Comparison of ENCODE assay signal across 20 cellular contexts in the genomic region with DNA sequence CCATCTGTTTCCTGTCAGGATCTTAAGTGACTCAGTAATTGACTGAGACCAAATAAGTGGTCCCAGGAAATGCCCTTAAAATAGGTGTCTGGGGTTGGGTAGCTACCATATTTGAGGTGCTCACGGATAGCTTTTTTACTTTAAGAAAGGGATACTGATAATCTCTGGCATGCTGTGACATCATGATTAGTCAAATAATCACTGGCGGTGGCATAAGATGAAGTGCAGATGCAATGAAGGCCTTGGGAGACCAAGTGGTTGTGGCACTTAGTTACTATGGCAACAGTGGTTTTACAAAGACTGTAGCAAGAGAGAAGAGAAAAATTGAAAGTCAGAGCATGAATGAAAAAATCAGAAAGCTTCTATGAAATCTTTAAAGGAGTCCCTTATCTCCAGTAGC.
DNase-seq lines count a peak whose midpoint lies in the region; TF ChIP-seq lines count a peak whose summit lies in the region.
"Had no signal": no experiment of that assay in that cellular context is flagged by ENCODE, and none has a peak within 500 bp of the region (broad histone marks: within the 10 kb centered on the region; RNA-seq: fewer than 3 reads in every experiment).

No MANE protein-coding gene starts in this region.

- H3K9ac ChIP-seq in SK-N-SH, result no peak overlapping the region

- H3K9me2 ChIP-seq in SK-N-SH, result no peaks in the 10 kb centered on the region

- H3F3A ChIP-seq in SK-N-SH (replicated peaks; ENCODE audit: insufficient read depth), result peaks cover 3% of the 10 kb centered on the region

- 10% methylated on average over 2 of the region's 2 CpGs for WGBS in SK-N-SH (ENCODE audit: low lambda C conversion rate)
- 83 to 88% methylated on average over 2 of the region's 2 CpGs for WGBS in tibial nerve, 2 donors

- peak overlapping the region in 1 of 2 experiments; percentile 63; a peak in 2 of 4 replicates for H3K27ac ChIP-seq in SK-N-SH (ENCODE audit: low read depth in 2 of 2, low read length in 1 of 2)
- H3K27ac ChIP-seq in tibial nerve, result no peak overlapping the region
- H3K27ac ChIP-seq: SJCRH30, testis had no signal

- TF ChIP-seq POLR2A in tibial nerve (IDR thresholded peaks at IDR 0.05), result no peak

- no peak overlapping the region; the same call in 1 of the 2 replicates for H2AFZ ChIP-seq in SK-N-SH (ENCODE audit: low read depth)

- peaks cover 0 to 3% of the 10 kb centered on the region in 2 experiments for H3K36me3 ChIP-seq in SK-N-SH (replicated peaks in 1 of 2; ENCODE audit: control insufficient read depth in 1 of 2, insufficient read depth in 2 of 2, low read length in 1 of 2)
- H3K36me3 ChIP-seq in tibial nerve, result no peaks in the 10 kb centered on the region
- H3K36me3 ChIP-seq: BE2C, SJCRH30 had no signal

- H3K4me2 ChIP-seq in SK-N-SH, result no peak overlapping the region

- TF ChIP-seq RAD21 in SK-N-SH (IDR thresholded peaks at IDR 0.05; ENCODE audit: low read length), result no peak

- CTCF ChIA-PET in SK-N-SH (lab: Yijun Ruan, JAX), result no interaction called here

- H3K4me3 ChIP-seq in AG09309 (ENCODE audit: control insufficient read depth, low read depth, low read length) (no peak overlapping the region), SK-N-SH (ENCODE audit: low read depth in 2 of 2, low read length in 1 of 2) (no peak overlapping the region), fibroblast of the aortic adventitia (ENCODE audit: low read depth, low read length) (no peak overlapping the region), tibial nerve (no peak overlapping the region)
- H3K4me3 ChIP-seq: SJCRH30, testis had no signal

- TF ChIP-seq CTCF in AG09309 (IDR thresholded peaks at IDR 0.05; ENCODE audit: control insufficient read depth, insufficient read depth, low read depth, low read length, missing control alignments) (no peak), SK-N-SH (IDR thresholded peaks at IDR 0.05) (no peak), fibroblast of the aortic adventitia (IDR thresholded peaks at IDR 0.05; ENCODE audit: insufficient read depth, low read length) (no peak), tibial nerve (IDR thresholded peaks at IDR 0.05) (no peak)

- no peaks in the 10 kb centered on the region; a peak in 1 of 4 replicates for H3K4me1 ChIP-seq in SK-N-SH (ENCODE audit: control insufficient read depth in 1 of 2, insufficient read depth in 2 of 2, low read depth in 1 of 2, low read length in 1 of 2)
- H3K4me1 ChIP-seq in tibial nerve, result no peaks in the 10 kb centered on the region
- H3K4me1 ChIP-seq: BE2C, SJCRH30, testis had no signal

- H3K79me2 ChIP-seq in SK-N-SH (ENCODE audit: insufficient read depth), result no peaks in the 10 kb centered on the region

- TF ChIP-seq EP300 in SK-N-SH (IDR thresholded peaks at IDR 0.05; ENCODE audit: borderline replicate concordance in 1 of 2, low read depth in 1 of 2, low read length in 1 of 2), result peak; percentile 58 to 91
- TF ChIP-seq EP300 in tibial nerve (IDR thresholded peaks at IDR 0.05), result no peak

- DNase-seq in AG09309 (ENCODE audit: low read depth) (peak; percentile 39), GM04504 (ENCODE audit: low read depth) (peak; percentile 16), SK-N-SH (no peak), fibroblast of the aortic adventitia (ENCODE audit: low read depth) (peak; percentile 67), cortex of kidney (lab: John Stamatoyannopoulos, UW) (no peak), tibial nerve (ENCODE audit: low spot score in 2 of 2) (no peak), SW480 (ENCODE audit: low spot score) (no peak)
- no peak for DNase-seq in activated effector memory CD4-positive, alpha-beta T cell treated with Interleukin-2 at 50 U/mL for 16 hours
- DNase-seq: activated effector memory CD4-positive, alpha-beta T cell treated with anti-CD3 and anti-CD28 coated beads, Interleukin-2, amount 50 U/mL, for 16 hours; BE2C; hippocampal formation; kidney; MM.1S; NCI-H1930; NCI-H510A treated with DMSO at 0.1 percent for 48 hours; nephron progenitor cell; PC-3; SJCRH30; small intestine; testis had no signal

- no peaks in the 10 kb centered on the region for H4K20me1 ChIP-seq in SK-N-SH (ENCODE audit: insufficient read depth)

- POLR2A ChIA-PET in SK-N-SH (lab: Yijun Ruan, JAX), result no interaction called here

- H3K27me3 ChIP-seq in SK-N-SH (ENCODE audit: insufficient read depth), result no peaks in the 10 kb centered on the region
- H3K27me3 ChIP-seq in tibial nerve, result no peaks in the 10 kb centered on the region
- H3K27me3 ChIP-seq: BE2C, SJCRH30, testis had no signal

- peaks cover 10% of the 10 kb centered on the region; the same call in 1 of the 2 replicates for H3K9me3 ChIP-seq in SK-N-SH
- peaks cover 0 to 20% (median 0%) of the 10 kb centered on the region in 4 donors for H3K9me3 ChIP-seq in tibial nerve
- H3K9me3 ChIP-seq: BE2C, SJCRH30, testis had no signal

TF ChIP-seq in SK-N-SH, 30 proteins besides CTCF, POLR2A, EP300 and RAD21 (continues in another document):
- TF ChIP-seq FOXM1 (IDR thresholded peaks at IDR 0.05; ENCODE audit: low read depth), result 0 out of 2 replicates have a peak, but pooled peaks have one; percentile 55
- TF ChIP-seq, protein P1, sequence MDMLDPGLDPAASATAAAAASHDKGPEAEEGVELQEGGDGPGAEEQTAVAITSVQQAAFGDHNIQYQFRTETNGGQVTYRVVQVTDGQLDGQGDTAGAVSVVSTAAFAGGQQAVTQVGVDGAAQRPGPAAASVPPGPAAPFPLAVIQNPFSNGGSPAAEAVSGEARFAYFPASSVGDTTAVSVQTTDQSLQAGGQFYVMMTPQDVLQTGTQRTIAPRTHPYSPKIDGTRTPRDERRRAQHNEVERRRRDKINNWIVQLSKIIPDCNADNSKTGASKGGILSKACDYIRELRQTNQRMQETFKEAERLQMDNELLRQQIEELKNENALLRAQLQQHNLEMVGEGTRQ (IDR thresholded peaks at IDR 0.05; ENCODE audit: borderline replicate concordance, low read depth, low read length), result no peak
- TF ChIP-seq, protein P2, sequence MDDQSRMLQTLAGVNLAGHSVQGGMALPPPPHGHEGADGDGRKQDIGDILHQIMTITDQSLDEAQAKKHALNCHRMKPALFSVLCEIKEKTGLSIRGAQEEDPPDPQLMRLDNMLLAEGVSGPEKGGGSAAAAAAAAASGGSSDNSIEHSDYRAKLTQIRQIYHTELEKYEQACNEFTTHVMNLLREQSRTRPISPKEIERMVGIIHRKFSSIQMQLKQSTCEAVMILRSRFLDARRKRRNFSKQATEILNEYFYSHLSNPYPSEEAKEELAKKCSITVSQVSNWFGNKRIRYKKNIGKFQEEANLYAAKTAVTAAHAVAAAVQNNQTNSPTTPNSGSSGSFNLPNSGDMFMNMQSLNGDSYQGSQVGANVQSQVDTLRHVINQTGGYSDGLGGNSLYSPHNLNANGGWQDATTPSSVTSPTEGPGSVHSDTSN (IDR thresholded peaks at IDR 0.05), result peak; percentile 96
- TF ChIP-seq SMC3 (IDR thresholded peaks at IDR 0.05; ENCODE audit: low read depth, low read length), result no peak
- TF ChIP-seq ELF1 (IDR thresholded peaks at IDR 0.05), result no peak
- no peak for TF ChIP-seq NRF1 (IDR thresholded peaks at IDR 0.05; ENCODE audit: low read depth, low read length)
- TF ChIP-seq TEAD4 (IDR thresholded peaks at IDR 0.05; ENCODE audit: borderline replicate concordance, insufficient read depth), result peak; percentile 54; the same call in 1 of the 2 replicates
- TF ChIP-seq, protein P3, sequence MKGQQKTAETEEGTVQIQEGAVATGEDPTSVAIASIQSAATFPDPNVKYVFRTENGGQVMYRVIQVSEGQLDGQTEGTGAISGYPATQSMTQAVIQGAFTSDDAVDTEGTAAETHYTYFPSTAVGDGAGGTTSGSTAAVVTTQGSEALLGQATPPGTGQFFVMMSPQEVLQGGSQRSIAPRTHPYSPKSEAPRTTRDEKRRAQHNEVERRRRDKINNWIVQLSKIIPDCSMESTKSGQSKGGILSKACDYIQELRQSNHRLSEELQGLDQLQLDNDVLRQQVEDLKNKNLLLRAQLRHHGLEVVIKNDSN (IDR thresholded peaks at IDR 0.05; ENCODE audit: borderline replicate concordance, low read depth), result no peak
- no peak for TF ChIP-seq GATA2 (CRISPR knock-in tag; IDR thresholded peaks at IDR 0.05)
- TF ChIP-seq, protein P4, sequence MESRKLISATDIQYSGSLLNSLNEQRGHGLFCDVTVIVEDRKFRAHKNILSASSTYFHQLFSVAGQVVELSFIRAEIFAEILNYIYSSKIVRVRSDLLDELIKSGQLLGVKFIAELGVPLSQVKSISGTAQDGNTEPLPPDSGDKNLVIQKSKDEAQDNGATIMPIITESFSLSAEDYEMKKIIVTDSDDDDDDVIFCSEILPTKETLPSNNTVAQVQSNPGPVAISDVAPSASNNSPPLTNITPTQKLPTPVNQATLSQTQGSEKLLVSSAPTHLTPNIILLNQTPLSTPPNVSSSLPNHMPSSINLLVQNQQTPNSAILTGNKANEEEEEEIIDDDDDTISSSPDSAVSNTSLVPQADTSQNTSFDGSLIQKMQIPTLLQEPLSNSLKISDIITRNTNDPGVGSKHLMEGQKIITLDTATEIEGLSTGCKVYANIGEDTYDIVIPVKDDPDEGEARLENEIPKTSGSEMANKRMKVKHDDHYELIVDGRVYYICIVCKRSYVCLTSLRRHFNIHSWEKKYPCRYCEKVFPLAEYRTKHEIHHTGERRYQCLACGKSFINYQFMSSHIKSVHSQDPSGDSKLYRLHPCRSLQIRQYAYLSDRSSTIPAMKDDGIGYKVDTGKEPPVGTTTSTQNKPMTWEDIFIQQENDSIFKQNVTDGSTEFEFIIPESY (IDR thresholded peaks at IDR 0.05; ENCODE audit: borderline replicate concordance, low read depth), result no peak
- no peak for TF ChIP-seq TAF1 (IDR thresholded peaks at IDR 0.05; ENCODE audit: borderline replicate concordance, low read depth, low read length)
- no peak for TF ChIP-seq FOXJ3 (CRISPR knock-in tag; IDR thresholded peaks at IDR 0.05)
- TF ChIP-seq POLR2AphosphoS5 (IDR thresholded peaks at IDR 0.05; ENCODE audit: low read depth, low read length), result peak; percentile 66; the same call in 1 of the 2 replicates
- TF ChIP-seq, protein P5, sequence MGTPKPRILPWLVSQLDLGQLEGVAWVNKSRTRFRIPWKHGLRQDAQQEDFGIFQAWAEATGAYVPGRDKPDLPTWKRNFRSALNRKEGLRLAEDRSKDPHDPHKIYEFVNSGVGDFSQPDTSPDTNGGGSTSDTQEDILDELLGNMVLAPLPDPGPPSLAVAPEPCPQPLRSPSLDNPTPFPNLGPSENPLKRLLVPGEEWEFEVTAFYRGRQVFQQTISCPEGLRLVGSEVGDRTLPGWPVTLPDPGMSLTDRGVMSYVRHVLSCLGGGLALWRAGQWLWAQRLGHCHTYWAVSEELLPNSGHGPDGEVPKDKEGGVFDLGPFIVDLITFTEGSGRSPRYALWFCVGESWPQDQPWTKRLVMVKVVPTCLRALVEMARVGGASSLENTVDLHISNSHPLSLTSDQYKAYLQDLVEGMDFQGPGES (IDR thresholded peaks at IDR 0.05; ENCODE audit: low read depth, low read length), result no peak
- TF ChIP-seq, protein P6, sequence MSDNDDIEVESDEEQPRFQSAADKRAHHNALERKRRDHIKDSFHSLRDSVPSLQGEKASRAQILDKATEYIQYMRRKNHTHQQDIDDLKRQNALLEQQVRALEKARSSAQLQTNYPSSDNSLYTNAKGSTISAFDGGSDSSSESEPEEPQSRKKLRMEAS (IDR thresholded peaks at IDR 0.05; ENCODE audit: low read depth), result no peak

Comparison
In these comparisons a context has a peak if more than half of its experiments do, and no peak if none do; other contexts are left out.
1. DNase-seq: peak in AG09309 (single experiment), GM04504 (single experiment) and fibroblast of the aortic adventitia (single experiment); none in SK-N-SH (single experiment), cortex of kidney (single experiment), activated effector memory CD4-positive, alpha-beta T cell treated with Interleukin-2 at 50 U/mL for 16 hours (single experiment), tibial nerve (0 of 2) and SW480 (single experiment).